In genomic region chr17:76379646-76380376, GRCh38 we compare ENCODE assay signal across 22 cellular contexts.
"Had no signal": no experiment of that assay in that cellular context is flagged by ENCODE, and none has a peak within 500 bp of the region (broad histone marks: within the 10 kb centered on the region; RNA-seq: fewer than 3 reads in every experiment).

No MANE protein-coding gene starts in this region.

- H3K9me3 Mint-ChIP-seq: activated CD4-positive, alpha-beta memory T cell treated with anti-CD3 and anti-CD28 coated beads for 36 hours; activated naive CD4-positive, alpha-beta T cell treated with anti-CD3 and anti-CD28 coated beads for 36 hours; activated naive CD8-positive, alpha-beta T cell treated with anti-CD3 and anti-CD28 coated beads, Interleukin-2, amount 10 ng/mL, durations not matched to agents 7 days and 5 days; endodermal cell had no signal

- ATAC-seq: gastroesophageal sphincter; left ventricle myocardium superior; stimulated activated naive CD8-positive, alpha-beta T cell treated with anti-CD3 and anti-CD28 coated beads, Interleukin-15, Interleukin-2, amounts not matched to agents 100 U/mL and 50 U/mL, for 24 hours; T-helper 17 cell had no signal

- H3K27me3 Mint-ChIP-seq: activated CD4-positive, alpha-beta memory T cell treated with anti-CD3 and anti-CD28 coated beads for 36 hours; T-helper 17 cell had no signal

- H3K27ac ChIP-seq: epithelial cell of prostate, gastroesophageal sphincter, ovary, prostate gland, right atrium auricular region had no signal

- H3K4me1 ChIP-seq: prostate gland had no signal

- H3K27me3 ChIP-seq: ovary, right atrium auricular region had no signal

- H3K4me3 Mint-ChIP-seq: activated CD4-positive, alpha-beta memory T cell treated with anti-CD3 and anti-CD28 coated beads for 36 hours; activated naive CD4-positive, alpha-beta T cell treated with anti-CD3 and anti-CD28 coated beads for 36 hours; activated naive CD8-positive, alpha-beta T cell treated with anti-CD3 and anti-CD28 coated beads, Interleukin-2, amount 10 ng/mL, durations not matched to agents 7 days and 5 days; endodermal cell; T-helper 17 cell had no signal

- H3K36me3 Mint-ChIP-seq: activated CD4-positive, alpha-beta memory T cell treated with anti-CD3 and anti-CD28 coated beads for 36 hours; activated naive CD8-positive, alpha-beta T cell treated with anti-CD3 and anti-CD28 coated beads, Interleukin-2, amount 10 ng/mL, durations not matched to agents 7 days and 5 days had no signal

- H3K36me3 ChIP-seq: gastroesophageal sphincter, ovary, prostate gland, right atrium auricular region had no signal

- H3K9me3 ChIP-seq: gastroesophageal sphincter, ovary, prostate gland, right atrium auricular region had no signal

- H3K27ac Mint-ChIP-seq: activated CD4-positive, alpha-beta memory T cell treated with anti-CD3 and anti-CD28 coated beads for 36 hours; activated naive CD4-positive, alpha-beta T cell treated with anti-CD3 and anti-CD28 coated beads for 36 hours; activated naive CD8-positive, alpha-beta T cell treated with anti-CD3 and anti-CD28 coated beads, Interleukin-2, amount 10 ng/mL, durations not matched to agents 7 days and 5 days; endodermal cell; T-helper 17 cell had no signal

- DNase-seq: activated CD4-positive, alpha-beta memory T cell treated with anti-CD3 and anti-CD28 coated beads for 36 hours; activated CD4-positive, alpha-beta T cell treated with anti-CD3 and anti-CD28 coated beads for 48 hours; activated effector memory CD4-positive, alpha-beta T cell treated with Interleukin-2 at 50 U/mL for 16 hours; activated naive CD4-positive, alpha-beta T cell treated with anti-CD3 and anti-CD28 coated beads for 36 hours; activated naive CD8-positive, alpha-beta T cell treated with anti-CD3 and anti-CD28 coated beads, Interleukin-2, amount 10 ng/mL, durations not matched to agents 7 days and 5 days; activated T-cell treated with anti-CD3 and anti-CD28 coated beads, Interleukin-2, amount 50 U/mL, for 48 hours; amniotic stem cell; cortex of kidney; endodermal cell; head of caudate nucleus; hypothalamus; left ventricle myocardium superior; midbrain; ovary; stimulated activated CD4-positive, alpha-beta T cell treated with anti-CD3 and anti-CD28 coated beads, Interleukin-12 subunit alpha, Interleukin-12 subunit beta, amount 100 ng/mL, for 4 hours; stimulated activated CD4-positive, alpha-beta T cell treated with anti-CD3 and anti-CD28 coated beads, Interleukin-4, amount 100 ng/mL, for 4 hours; stimulated activated naive CD8-positive, alpha-beta T cell treated with anti-CD3 and anti-CD28 coated beads, Interleukin-15, Interleukin-2, amounts not matched to agents 100 U/mL and 50 U/mL, for 24 hours; T-helper 17 cell had no signal

- H3K4me3 ChIP-seq: gastroesophageal sphincter, ovary, prostate gland, right atrium auricular region had no signal
